In the genomic region with DNA sequence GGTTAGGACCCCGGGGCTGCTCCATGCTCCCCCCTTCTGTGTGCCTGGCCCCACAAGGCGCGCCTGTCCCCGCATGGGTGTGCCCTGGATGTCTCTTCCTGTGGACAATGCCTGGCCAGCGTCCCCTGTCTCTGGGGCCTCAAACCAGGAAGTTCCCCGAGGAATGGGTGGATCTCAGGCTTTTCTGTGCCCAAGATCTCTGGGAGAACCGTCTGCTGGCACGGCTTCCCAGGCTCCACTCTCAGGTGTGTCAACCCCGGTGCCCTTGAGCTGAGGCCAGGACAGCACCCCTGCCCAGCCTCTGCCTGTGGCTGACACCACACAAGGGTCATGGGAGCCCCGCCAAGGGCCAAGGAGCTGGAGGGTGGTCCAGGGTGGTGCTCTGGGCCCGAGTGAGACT, we compare ENCODE assay signal across 21 cellular contexts. TPM values are rescaled to one million over a fixed set of nuclear protein-coding genes. Genes with fewer than 3 reads are reported as not detected.
"Had no signal": no experiment of that assay in that cellular context is flagged by ENCODE, and none has a peak within 500 bp of the region (broad histone marks: within the 10 kb centered on the region; RNA-seq: fewer than 3 reads in every experiment).

No MANE protein-coding gene starts in this region.

- H3K9me3 ChIP-seq: ascending aorta, psoas muscle, SK-N-SH, thoracic aorta, uterus had no signal

- H3K36me3 ChIP-seq: uterus had no signal

- H3K4me1 Mint-ChIP-seq: activated CD8-positive, alpha-beta memory T cell treated with anti-CD3 and anti-CD28 coated beads, Interleukin-2, amount 10 ng/mL, durations not matched to agents 7 days and 5 days; immature natural killer cell had no signal

- H3K27me3 Mint-ChIP-seq: activated CD8-positive, alpha-beta memory T cell treated with anti-CD3 and anti-CD28 coated beads, Interleukin-2, amount 10 ng/mL, durations not matched to agents 7 days and 5 days; activated naive CD4-positive, alpha-beta T cell treated with anti-CD3 and anti-CD28 coated beads, Interleukin-2, amount 10 ng/mL, durations not matched to agents 7 days and 5 days; stimulated activated naive CD8-positive, alpha-beta T cell treated with anti-CD3 and anti-CD28 coated beads, Interleukin-15, amount 100 ng/mL, for 72 hours had no signal

- H3K4me1 ChIP-seq: ascending aorta, uterus had no signal

- H3K4me3 Mint-ChIP-seq: activated CD8-positive, alpha-beta memory T cell treated with anti-CD3 and anti-CD28 coated beads, Interleukin-2, amount 10 ng/mL, durations not matched to agents 7 days and 5 days; activated naive CD4-positive, alpha-beta T cell treated with anti-CD3 and anti-CD28 coated beads, Interleukin-2, amount 10 ng/mL, durations not matched to agents 7 days and 5 days; immature natural killer cell; nephron progenitor cell; stimulated activated naive CD8-positive, alpha-beta T cell treated with anti-CD3 and anti-CD28 coated beads, Interleukin-15, amount 100 ng/mL, for 72 hours had no signal

- H3K4me3 ChIP-seq: ascending aorta, dorsolateral prefrontal cortex, psoas muscle, thoracic aorta, uterus had no signal

- H3K9me3 Mint-ChIP-seq: activated naive CD4-positive, alpha-beta T cell treated with anti-CD3 and anti-CD28 coated beads, Interleukin-2, amount 10 ng/mL, durations not matched to agents 7 days and 5 days; immature natural killer cell; stimulated activated naive CD8-positive, alpha-beta T cell treated with anti-CD3 and anti-CD28 coated beads, Interleukin-15, amount 100 ng/mL, for 72 hours had no signal

- H3K4me2 ChIP-seq: SK-N-SH had no signal

- ATAC-seq: activated CD8-positive, alpha-beta memory T cell treated with anti-CD3 and anti-CD28 coated beads, Interleukin-2, amount 10 ng/mL, durations not matched to agents 7 days and 5 days; sciatic nerve; stimulated activated naive CD8-positive, alpha-beta T cell treated with anti-CD3 and anti-CD28 coated beads, Interleukin-15, amount 100 ng/mL, for 72 hours had no signal

- H3K27me3 ChIP-seq: ascending aorta, dorsolateral prefrontal cortex, uterus had no signal

- H3K27ac ChIP-seq: ascending aorta, psoas muscle, thoracic aorta had no signal

- DNase-seq: activated CD4-positive, alpha-beta T cell treated with anti-CD3 and anti-CD28 coated beads, Interleukin-2, amount 50 U/mL, for 4 hours; activated CD4-positive, CD25-positive, alpha-beta regulatory T cell treated with anti-CD3 and anti-CD28 coated beads, Interleukin-2, amount 50 U/mL, for 72 hours; activated CD8-positive, alpha-beta memory T cell treated with anti-CD3 and anti-CD28 coated beads, Interleukin-2, amount 10 ng/mL, durations not matched to agents 7 days and 5 days; activated naive CD4-positive, alpha-beta T cell treated with anti-CD3 and anti-CD28 coated beads, Interleukin-2, amount 10 ng/mL, durations not matched to agents 7 days and 5 days; activated T-cell treated with anti-CD3 and anti-CD28 coated beads, Interleukin-2, amount 50 U/mL, for 1 hour; dorsolateral prefrontal cortex; erythroblast; immature natural killer cell; mesenchymal stem cell; nephron progenitor cell; psoas muscle; SK-N-SH; stimulated activated naive CD8-positive, alpha-beta T cell treated with anti-CD3 and anti-CD28 coated beads, Interleukin-15, amount 100 ng/mL, for 72 hours; T-helper 1 cell; T1000; uterus had no signal

- H3K9ac ChIP-seq: SK-N-SH had no signal

- H3K27ac Mint-ChIP-seq: activated CD8-positive, alpha-beta memory T cell treated with anti-CD3 and anti-CD28 coated beads, Interleukin-2, amount 10 ng/mL, durations not matched to agents 7 days and 5 days; activated naive CD4-positive, alpha-beta T cell treated with anti-CD3 and anti-CD28 coated beads, Interleukin-2, amount 10 ng/mL, durations not matched to agents 7 days and 5 days; immature natural killer cell had no signal

RNA-seq across cellular contexts. Expression of gene GALP, which starts 19.0 kb away (rescaled TPM):
- total RNA-seq: activated CD8-positive, alpha-beta memory T cell treated with anti-CD3 and anti-CD28 coated beads, Interleukin-2, amount 10 ng/mL, durations not matched to agents 7 days and 5 days; ascending aorta; dorsolateral prefrontal cortex; glomerular endothelial cell; osteoblast; psoas muscle; sciatic nerve; thoracic aorta; uterus had no signal
- polyA plus RNA-seq: immature natural killer cell, psoas muscle, SK-N-SH had no signal

RNA-seq across cellular contexts. Expression of gene ZSCAN5B, which starts 40.8 kb away (rescaled TPM):
- total RNA-seq: activated CD8-positive, alpha-beta memory T cell treated with anti-CD3 and anti-CD28 coated beads, Interleukin-2, amount 10 ng/mL, durations not matched to agents 7 days and 5 days; ascending aorta; glomerular endothelial cell; psoas muscle; sciatic nerve; thoracic aorta; uterus had no signal
- polyA plus RNA-seq: immature natural killer cell, SK-N-SH had no signal

RNA-seq across cellular contexts. Expression of gene ZSCAN5C, which starts 45.3 kb away (rescaled TPM):
- total RNA-seq: activated CD8-positive, alpha-beta memory T cell treated with anti-CD3 and anti-CD28 coated beads, Interleukin-2, amount 10 ng/mL, durations not matched to agents 7 days and 5 days; ascending aorta; dorsolateral prefrontal cortex; glomerular endothelial cell; osteoblast; psoas muscle; sciatic nerve; thoracic aorta; uterus had no signal
- polyA plus RNA-seq: immature natural killer cell, psoas muscle, SK-N-SH had no signal
